In the genomic region with DNA sequence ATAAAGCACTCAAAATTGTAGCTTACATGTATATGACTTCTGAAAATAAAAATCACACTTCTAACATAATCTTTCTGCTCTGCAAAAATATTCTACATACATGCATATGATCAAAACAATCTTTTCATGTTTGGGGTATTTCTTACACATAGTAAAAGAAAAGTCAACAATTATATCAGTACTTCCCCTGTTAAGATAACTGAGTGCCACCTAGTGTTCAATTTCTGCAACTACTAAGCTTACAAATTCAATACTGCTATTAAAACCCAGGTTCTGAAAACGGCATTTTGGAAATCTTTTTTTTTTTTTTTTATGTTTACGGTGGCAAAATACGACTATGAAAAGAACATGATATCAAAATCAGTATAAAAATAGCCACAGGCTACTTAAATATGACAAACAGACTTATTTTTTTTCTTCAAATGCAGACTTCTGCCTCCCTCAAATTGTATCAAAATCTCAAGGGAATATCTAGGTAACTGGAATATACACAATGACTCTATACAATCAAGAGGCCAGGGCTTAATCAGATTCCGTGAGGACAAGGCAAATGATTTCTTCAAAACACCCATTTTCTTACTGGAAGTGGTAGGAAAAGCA, we compare ENCODE assay signal across 7 cellular contexts. TPM values are rescaled to one million over a fixed set of nuclear protein-coding genes. Genes with fewer than 3 reads are reported as not detected.
A peak's percentile ranks its signal among the peaks of the same experiment; 100 is the strongest.
DNase-seq lines count a peak whose midpoint lies in the region; ATAC-seq, FAIRE-seq and TF ChIP-seq lines count a peak whose summit lies in the region.
"Not testable (repeated sequence)": the region's sequence is repeated elsewhere in the genome, so short reads cannot be mapped to it uniquely, and the experiment has no call there.

No MANE protein-coding gene starts in this region.

- not testable (repeated sequence) for H3K27ac ChIP-seq in naive thymus-derived CD4-positive, alpha-beta T cell (ENCODE audit: low read depth, low read length)

- H3K27ac Mint-ChIP-seq in brain; naive thymus-derived CD4-positive, alpha-beta T cell: not testable (repeated sequence)

- CTCF ChIA-PET in naive thymus-derived CD4-positive, alpha-beta T cell (lab: Charles Lee), result not testable (repeated sequence)

- H3K36me3 ChIP-seq in naive thymus-derived CD4-positive, alpha-beta T cell (ENCODE audit: control insufficient read depth in 2 of 3, insufficient read depth in 3 of 3, low read length in 3 of 3), result not testable (repeated sequence)

- ATAC-seq in GM21786 (IDR thresholded peaks at IDR 0.05; ENCODE audit: unreplicated experiment) (peak; percentile 60), SK-N-SH treated with all-trans-retinoic acid at 6 μM for 48 hours (peak; percentile 92)
- peak; percentile 77 for ATAC-seq in naive thymus-derived CD4-positive, alpha-beta T cell

- DNase-seq in DMS79 treated with DMSO at 0.1 percent for 48 hours (lab: John Stamatoyannopoulos, UW) (peak; percentile 71), MV-4-11 (lab: John Stamatoyannopoulos, UW) (peak; percentile 0)
- DNase-seq in frontal cortex (ENCODE audit: low spot score in 2 of 2), result not testable (repeated sequence)
- DNase-seq in naive thymus-derived CD4-positive, alpha-beta T cell, result peak in 2 of 9 donors; percentile 28 to 42

- not testable (repeated sequence) for H3K27me3 Mint-ChIP-seq in brain
- H3K27me3 Mint-ChIP-seq in naive thymus-derived CD4-positive, alpha-beta T cell, result peaks cover 6 to 14% (median 9%) of the 10 kb centered on the region in 5 donors

- H3K9me3 Mint-ChIP-seq in brain; naive thymus-derived CD4-positive, alpha-beta T cell: not testable (repeated sequence)

- peak; percentile 49 to 56 for TF ChIP-seq CTCF in brain (conservative IDR thresholded peaks at IDR 0.05)

- not testable (repeated sequence) for H3K4me1 ChIP-seq in naive thymus-derived CD4-positive, alpha-beta T cell (ENCODE audit: control insufficient read depth in 2 of 2, insufficient read depth in 2 of 2, low read length in 2 of 2)

- not testable (repeated sequence) for H3K4me3 Mint-ChIP-seq in brain; naive thymus-derived CD4-positive, alpha-beta T cell

- POLR2A ChIA-PET in naive thymus-derived CD4-positive, alpha-beta T cell (lab: Charles Lee), result not testable (repeated sequence)

- H3K4me3 ChIP-seq in naive thymus-derived CD4-positive, alpha-beta T cell (ENCODE audit: low read length), result not testable (repeated sequence)

- not testable (repeated sequence) for H3K27me3 ChIP-seq in naive thymus-derived CD4-positive, alpha-beta T cell (ENCODE audit: control insufficient read depth in 2 of 2, insufficient read depth in 2 of 2, low read length in 2 of 2)

- H3K9me3 ChIP-seq in naive thymus-derived CD4-positive, alpha-beta T cell (ENCODE audit: control insufficient read depth in 2 of 3, low read length in 3 of 3), result not testable (repeated sequence)

- not testable (repeated sequence) for H3K36me3 Mint-ChIP-seq in brain; naive thymus-derived CD4-positive, alpha-beta T cell

- FAIRE-seq in frontal cortex (lab: Jason Lieb, UNC), result peak; percentile 61

- intact Hi-C loops in naive thymus-derived CD4-positive, alpha-beta T cell (cut with micrococcal nuclease), result not testable (repeated sequence)

- not testable (repeated sequence) for H3K4me1 Mint-ChIP-seq in brain; naive thymus-derived CD4-positive, alpha-beta T cell

RNA-seq across cellular contexts. Expression of a gene that starts 18.1 kb away (rescaled TPM):
- polyA plus RNA-seq in brain (ENCODE audit: insufficient read depth, low read depth, low replicate concordance), result not detected
- total RNA-seq in frontal cortex, result under 0.01 TPM
- 1,000 to 10,000 TPM; 2,341 to 4,458 (median 3,337) TPM for total RNA-seq in naive thymus-derived CD4-positive, alpha-beta T cell
- polyA plus RNA-seq in naive thymus-derived CD4-positive, alpha-beta T cell, result not detected

RNA-seq across cellular contexts. Expression of a gene that starts 55.5 kb away (rescaled TPM):
- not detected for polyA plus RNA-seq in brain (ENCODE audit: insufficient read depth, low read depth, low replicate concordance)
- under 0.01 TPM for total RNA-seq in frontal cortex
- total RNA-seq in naive thymus-derived CD4-positive, alpha-beta T cell, result 1,000 to 10,000 TPM; 2,341 to 4,458 (median 3,337) TPM
- polyA plus RNA-seq in naive thymus-derived CD4-positive, alpha-beta T cell, result not detected

Comparison
In these comparisons a context has a peak if more than half of its experiments do, and no peak if none do; other contexts are left out.
1. RNA of a gene that starts 18.1 kb away (total RNA-seq): 2,341 to 4,458 TPM in naive thymus-derived CD4-positive, alpha-beta T cell; under 0.01 TPM in frontal cortex (single experiment); every median in the first group is over 1,000 times any median in the second.
2. RNA of a gene that starts 55.5 kb away (total RNA-seq): 2,341 to 4,458 TPM in naive thymus-derived CD4-positive, alpha-beta T cell; under 0.01 TPM in frontal cortex (single experiment); every median in the first group is over 1,000 times any median in the second.
3. Peak in every context shown above with its lines, with median percentiles within 50 percentile points of each other: ATAC-seq.